32 cellular contexts compared by ENCODE assay signal in genomic region chr5:174493536-174493935, GRCh38.
"Had no signal": no experiment of that assay in that cellular context is flagged by ENCODE, and none has a peak within 500 bp of the region (broad histone marks: within the 10 kb centered on the region; RNA-seq: fewer than 3 reads in every experiment).

No MANE protein-coding gene starts in this region.

- ATAC-seq: mucosa of descending colon; natural killer cell treated with Interleukin-12 subunit alpha and Interleukin-12 subunit beta and Interleukin-15 and Interleukin-18, amount 100 ng/mL, for 72 hours; right lobe of liver; stimulated activated effector memory CD8-positive, alpha-beta T cell treated with anti-CD3 and anti-CD28 coated beads, Interleukin-12 subunit alpha, Interleukin-12 subunit beta, amount 100 ng/mL, for 72 hours; stimulated activated naive CD8-positive, alpha-beta T cell treated with anti-CD3 and anti-CD28 coated beads, Interleukin-15, amount 100 ng/mL, for 72 hours had no signal

- H3K27me3 ChIP-seq: ascending aorta, cardiac muscle cell, colonic mucosa, right lobe of liver, upper lobe of left lung, vagina had no signal

- H3K4me3 ChIP-seq: ascending aorta, cardiac muscle cell, colonic mucosa, left ventricle myocardium inferior, lung, mucosa of descending colon, right lobe of liver, skin epidermis, upper lobe of left lung, vagina had no signal

- H3K36me3 ChIP-seq: ascending aorta, cardiac muscle cell, colonic mucosa, left ventricle myocardium inferior, right lobe of liver, upper lobe of left lung, vagina had no signal

- H3K4me1 ChIP-seq: ascending aorta, colonic mucosa, left ventricle myocardium inferior, right lobe of liver, upper lobe of left lung, vagina had no signal

- H3K27ac ChIP-seq: ascending aorta, cardiac muscle cell, colonic mucosa, epithelial cell of prostate, left ventricle myocardium inferior, right lobe of liver, skin epidermis, upper lobe of left lung, vagina had no signal

- H3K9me3 ChIP-seq: colonic mucosa, right lobe of liver, vagina had no signal

- DNase-seq: activated CD4-positive, alpha-beta memory T cell treated with anti-CD3 and anti-CD28 coated beads for 36 hours; activated CD4-positive, alpha-beta T cell treated with anti-CD3 and anti-CD28 coated beads, Interleukin-2, amount 10 ng/mL, durations not matched to agents 24 days and 14 days; activated CD4-positive, CD25-positive, alpha-beta regulatory T cell treated with anti-CD3 and anti-CD28 coated beads, Interleukin-2, amount 50 U/mL, for 72 hours; activated CD8-positive, alpha-beta memory T cell treated with anti-CD3 and anti-CD28 coated beads, Interleukin-2, amount 50 U/mL, for 4 hours; activated effector memory CD4-positive, alpha-beta T cell treated with anti-CD3 and anti-CD28 coated beads, Interleukin-2, amount 50 U/mL, for 16 hours; activated naive CD4-positive, alpha-beta T cell treated with anti-CD3 and anti-CD28 coated beads, Interleukin-2, amount 10 ng/mL, durations not matched to agents 7 days and 5 days; activated naive CD8-positive, alpha-beta T cell treated with anti-CD3 and anti-CD28 coated beads, Interleukin-2, amount 10 ng/mL, durations not matched to agents 7 days and 5 days; activated T-cell treated with anti-CD3 and anti-CD28 coated beads, Interleukin-2, amount 50 U/mL, for 1 hour; cerebellar nuclear complex; colonic mucosa; effector CD8-positive, alpha-beta T cell; glutamatergic neuron; left ventricle myocardium inferior; mucosa of descending colon; right lobe of liver; stimulated activated CD4-positive, alpha-beta T cell treated with anti-CD3 and anti-CD28 coated beads, Interleukin-12 subunit alpha, Interleukin-12 subunit beta, amount 100 ng/mL, for 4 hours; stimulated activated CD4-positive, alpha-beta T cell treated with anti-CD3 and anti-CD28 coated beads, Interleukin-4, amount 100 ng/mL, for 1 hour; stimulated activated naive CD8-positive, alpha-beta T cell treated with anti-CD3 and anti-CD28 coated beads, Interleukin-15, amount 100 ng/mL, for 72 hours; substantia nigra; upper lobe of left lung had no signal

- FAIRE-seq: endometrium, frontal cortex, islet of Langerhans, TTC549 had no signal
